18 cellular contexts compared by ENCODE assay signal in the genomic region with DNA sequence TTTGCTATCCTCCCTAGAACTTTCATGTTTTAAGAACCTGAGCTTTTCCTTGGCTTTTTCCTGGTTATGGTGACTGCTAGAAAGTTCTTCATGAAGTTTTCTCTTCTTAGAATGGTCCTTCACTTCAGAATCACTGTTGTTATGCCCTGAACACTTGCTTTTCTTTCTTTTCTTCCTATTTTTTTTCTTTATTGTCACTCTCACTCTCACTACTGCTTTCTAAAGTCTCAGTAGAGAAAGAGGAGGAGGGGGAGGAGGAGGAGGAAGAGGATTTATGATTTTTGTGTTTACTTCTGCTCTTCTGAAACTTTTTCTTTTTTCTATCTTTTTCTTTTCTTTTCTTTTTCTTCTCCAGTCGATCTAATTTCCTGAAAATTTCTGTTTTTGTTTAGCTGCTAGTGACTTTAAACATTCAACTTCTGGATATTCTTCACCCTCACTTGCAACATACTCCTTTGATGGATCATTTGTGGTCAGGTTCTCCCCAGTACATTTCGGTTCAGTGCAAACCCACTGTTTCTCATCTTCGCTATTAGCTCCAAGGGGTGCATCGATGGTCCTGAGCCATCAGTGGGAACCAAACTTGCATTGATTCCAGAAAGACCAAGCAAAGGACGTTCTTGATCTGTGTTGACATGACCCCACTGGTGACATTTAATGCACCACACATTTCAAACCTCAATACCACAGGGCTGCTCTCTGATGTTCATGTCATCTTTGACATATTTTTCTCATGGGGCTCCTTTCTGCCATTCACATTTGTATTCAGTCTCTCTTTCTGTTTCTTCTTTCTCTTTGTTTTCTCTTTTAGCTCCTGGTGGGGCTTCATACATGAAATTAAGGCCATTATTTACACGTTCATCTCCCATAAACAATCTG.
DNase-seq lines count a peak whose midpoint lies in the region; ATAC-seq, FAIRE-seq and TF ChIP-seq lines count a peak whose summit lies in the region.
"Had no signal": no experiment of that assay in that cellular context is flagged by ENCODE, and none has a peak within 500 bp of the region (broad histone marks: within the 10 kb centered on the region; RNA-seq: fewer than 3 reads in every experiment).

No MANE protein-coding gene starts in this region.

- H3K36me3 Mint-ChIP-seq in stimulated activated memory B cell treated with anti-CD40 and anti-IgM and Interleukin-4, amounts not matched to agents 10 μg/mL and 1 μg/mL and 100 μg/mL, for 72 hours = no peaks in the 10 kb centered on the region

- H3K27ac Mint-ChIP-seq in stimulated activated memory B cell treated with anti-CD40 and anti-IgM and Interleukin-4, amounts not matched to agents 10 μg/mL and 1 μg/mL and 100 μg/mL, for 72 hours = no peak overlapping the region

- DNase-seq in GM18507 (ENCODE audit: extremely low spot score, insufficient read length, low read depth) (no peak), NOMO-1 treated with dmso at 0.1 percent for 144 hours (lab: John Stamatoyannopoulos, UW; ENCODE audit: unreplicated experiment) (peak; percentile 13), LoVo (ENCODE audit: low spot score) (no peak), tibial artery (no peak), T-helper 9 cell (no peak)
- DNase-seq: AML-193, Caco-2, DMS53, KBM-7, MG63, NCI-H1417, NCI-H1930, NCI-H2171, NCI-H82 had no signal

- no peak for TF ChIP-seq CTCF in tibial artery (IDR thresholded peaks at IDR 0.05)

- intact Hi-C loops in tibial artery (cut with DNase I; ENCODE audit: low total_unique reads) = no loop called here

- no peak overlapping the region for H3K27ac ChIP-seq in tibial artery

- H3K4me3 Mint-ChIP-seq in stimulated activated memory B cell treated with anti-CD40 and anti-IgM and Interleukin-4, amounts not matched to agents 10 μg/mL and 1 μg/mL and 100 μg/mL, for 72 hours = no peak overlapping the region

- H3K4me3 ChIP-seq in tibial artery = no peak overlapping the region
- H3K4me3 ChIP-seq: MG63 had no signal

- FAIRE-seq in GM18507 (lab: Jason Lieb, UNC) = peak; percentile 36
- FAIRE-seq: GM12892 had no signal

- H3K27me3 Mint-ChIP-seq in stimulated activated memory B cell treated with anti-CD40 and anti-IgM and Interleukin-4, amounts not matched to agents 10 μg/mL and 1 μg/mL and 100 μg/mL, for 72 hours = peaks cover 29% of the 10 kb centered on the region

- H3K9me3 Mint-ChIP-seq in stimulated activated memory B cell treated with anti-CD40 and anti-IgM and Interleukin-4, amounts not matched to agents 10 μg/mL and 1 μg/mL and 100 μg/mL, for 72 hours = peaks cover 4% of the 10 kb centered on the region

- H3K36me3 ChIP-seq in tibial artery = no peaks in the 10 kb centered on the region
- H3K36me3 ChIP-seq: MG63 had no signal

- ATAC-seq in HG03280 (IDR thresholded peaks at IDR 0.05; ENCODE audit: unreplicated experiment) = peak; percentile 80
- ATAC-seq in stimulated activated memory B cell treated with anti-CD40 and anti-IgM and Interleukin-4, amounts not matched to agents 10 μg/mL and 1 μg/mL and 100 μg/mL, for 72 hours = peak; percentile 68
- ATAC-seq: HCT116 had no signal

- H3K4me1 Mint-ChIP-seq in stimulated activated memory B cell treated with anti-CD40 and anti-IgM and Interleukin-4, amounts not matched to agents 10 μg/mL and 1 μg/mL and 100 μg/mL, for 72 hours = peaks cover 13% of the 10 kb centered on the region

- no peaks in the 10 kb centered on the region for H3K4me1 ChIP-seq in tibial artery
- H3K4me1 ChIP-seq: Caco-2 had no signal

- peaks cover 0 to 8% of the 10 kb centered on the region in 2 donors for H3K27me3 ChIP-seq in tibial artery
- H3K27me3 ChIP-seq: MG63 had no signal

- H3K9me3 ChIP-seq in tibial artery = peaks cover 0 to 8% (median 8%) of the 10 kb centered on the region in 3 donors
- H3K9me3 ChIP-seq: MG63 had no signal
